ENCODE assay signal across 8 cellular contexts in genomic region chr21:29072873-29073221, GRCh38. TPM values are rescaled to one million over a fixed set of nuclear protein-coding genes. Genes with fewer than 3 reads are reported as not detected.
DNase-seq lines count a peak whose midpoint lies in the region; ATAC-seq and TF ChIP-seq lines count a peak whose summit lies in the region.

No MANE protein-coding gene starts in this region.

- H3K4me3 ChIP-seq in endodermal cell (ENCODE audit: low read length), result peak overlapping the region; percentile 96

- peaks cover 27% of the 10 kb centered on the region for H3K36me3 ChIP-seq in endodermal cell (ENCODE audit: control insufficient read depth, insufficient read depth, low read length)

- no peaks in the 10 kb centered on the region for H3K4me1 ChIP-seq in endodermal cell (ENCODE audit: control insufficient read depth, insufficient read depth, low read length)

- peak; percentile 1 for ATAC-seq in Right ventricle myocardium superior (ENCODE audit: poor library complexity)
- no peak for ATAC-seq in Right ventricle myocardium inferior
- no peak for ATAC-seq in naive thymus-derived CD8-positive, alpha-beta T cell
- no peak for ATAC-seq in GM19328 (IDR thresholded peaks at IDR 0.05; ENCODE audit: unreplicated experiment)

- peaks cover 13% of the 10 kb centered on the region for H3K4me1 Mint-ChIP-seq in endodermal cell
- H3K4me1 Mint-ChIP-seq in naive thymus-derived CD8-positive, alpha-beta T cell, result peaks cover 27 to 75% (median 57%) of the 10 kb centered on the region in 4 donors

- H3K27ac ChIP-seq in endodermal cell (ENCODE audit: low read depth, low read length), result peak overlapping the region; percentile 91

- H3K4me3 Mint-ChIP-seq in endodermal cell, result peak overlapping the region; percentile 99
- peak overlapping the region; percentile 97 to 100 (median 100) for H3K4me3 Mint-ChIP-seq in naive thymus-derived CD8-positive, alpha-beta T cell

- H3K27ac Mint-ChIP-seq in endodermal cell, result peak overlapping the region; percentile 100
- H3K27ac Mint-ChIP-seq in naive thymus-derived CD8-positive, alpha-beta T cell, result peak overlapping the region; percentile 97 to 100 (median 99)

- no peaks in the 10 kb centered on the region for H3K27me3 Mint-ChIP-seq in endodermal cell (ENCODE audit: insufficient read depth)
- no peaks in the 10 kb centered on the region for H3K27me3 Mint-ChIP-seq in naive thymus-derived CD8-positive, alpha-beta T cell

- intact Hi-C loops in Right ventricle myocardium superior (cut with DNase I) (loop anchor here (5.0 kb wide), 1 partner anchor 36 kb away; no protein-coding TSS in a partner anchor), Right ventricle myocardium inferior (cut with DNase I) (loop anchor here (2.0 to 10.0 kb wide), 2 partner anchors 48 to 222 kb away; partner anchors contain the start of genes BACH1 and USP16), head of caudate nucleus (cut with DNase I) (loop anchor here (5.0 kb wide), 2 partner anchors 71 to 224 kb away; partner anchors contain the start of gene BACH1)

- H3K9me3 Mint-ChIP-seq in endodermal cell, result peaks cover 5% of the 10 kb centered on the region
- H3K9me3 Mint-ChIP-seq in naive thymus-derived CD8-positive, alpha-beta T cell, result no peaks in the 10 kb centered on the region

- TF ChIP-seq CTCF in endodermal cell (conservative IDR thresholded peaks at IDR 0.05), result no peak

- H3K9ac ChIP-seq in endodermal cell (ENCODE audit: extremely low read depth, low read length, poor library complexity, severe bottlenecking), result peak overlapping the region; percentile 94

- WGBS in endodermal cell (ENCODE audit: insufficient coverage in 1 of 2, insufficient read length in 1 of 2), 2 experiments, result 0% methylated on average over 11 to 13 of the region's 13 CpGs

- peaks cover 20% of the 10 kb centered on the region for H3K36me3 Mint-ChIP-seq in endodermal cell (ENCODE audit: low read depth)
- peaks cover 0 to 35% (median 3%) of the 10 kb centered on the region in 3 donors for H3K36me3 Mint-ChIP-seq in naive thymus-derived CD8-positive, alpha-beta T cell

- DNase-seq in Right ventricle myocardium superior (no peak), Right ventricle myocardium inferior (ENCODE audit: missing footprints) (no peak), OCI-M1 (lab: John Stamatoyannopoulos, UW) (peak; percentile 51), endodermal cell (no peak), head of caudate nucleus (no peak)
- no peak for DNase-seq in naive thymus-derived CD8-positive, alpha-beta T cell
- DNase-seq in NK-92 treated with Interleukin-12 subunit alpha and Interleukin-12 subunit beta, amount 100 ng/mL, for 24 hours (lab: John Stamatoyannopoulos, UW), result no peak

- POLR2A ChIA-PET in naive thymus-derived CD8-positive, alpha-beta T cell (lab: Charles Lee), result interaction anchor here (0.7 to 4.9 kb wide), 9 partner anchors 9 to 226 kb away, joined by 3 to 69 read pairs (median 9); partner anchors contain the start of genes BACH1, LTN1, RWDD2B and USP16

- no peaks in the 10 kb centered on the region for H3K27me3 ChIP-seq in endodermal cell (ENCODE audit: control insufficient read depth, insufficient read depth, low read length, poor library complexity, severe bottlenecking)

- H3K9me3 ChIP-seq in endodermal cell (ENCODE audit: control insufficient read depth, low read length), result no peaks in the 10 kb centered on the region

RNA-seq across cellular contexts. Expression of gene CCT8, which starts 0.6 kb away (rescaled TPM):
- total RNA-seq in Right ventricle myocardium superior (108 TPM), Right ventricle myocardium inferior (110 TPM), endodermal cell (100 to 1,000 TPM; 279 to 281 TPM)
- 248 TPM for polyA plus RNA-seq in endodermal cell (2013, experiment 1 of 2)
- polyA plus RNA-seq in endodermal cell (2013, experiment 2 of 2), result 227 TPM
- 100 to 1,000 TPM; 145 to 148 TPM for total RNA-seq in naive thymus-derived CD8-positive, alpha-beta T cell
- 100 to 1,000 TPM; 130 to 182 (median 168) TPM for polyA plus RNA-seq in naive thymus-derived CD8-positive, alpha-beta T cell

RNA-seq across cellular contexts. Expression of gene USP16, which starts 48.4 kb away (rescaled TPM):
- total RNA-seq in Right ventricle myocardium superior, result 29.1 TPM
- 30.4 TPM for total RNA-seq in Right ventricle myocardium inferior
- 10 to 100 TPM; 19.9 to 22.0 TPM for total RNA-seq in endodermal cell
- polyA plus RNA-seq in endodermal cell (2013, experiment 1 of 2), result 22.4 TPM
- polyA plus RNA-seq in endodermal cell (2013, experiment 2 of 2), result 23.0 TPM
- 10 to 100 TPM; 62.0 to 62.6 TPM for total RNA-seq in naive thymus-derived CD8-positive, alpha-beta T cell
- 10 to 100 TPM; 20.0 to 21.9 (median 20.6) TPM for polyA plus RNA-seq in naive thymus-derived CD8-positive, alpha-beta T cell

RNA-seq across cellular contexts. Expression of gene RWDD2B, which starts 53.7 kb away (rescaled TPM):
- 13.6 TPM for total RNA-seq in Right ventricle myocardium superior
- 14.6 TPM for total RNA-seq in Right ventricle myocardium inferior
- 1 to 10 TPM in 1 of 2 donors, not detected in 1; 6.5 TPM for total RNA-seq in endodermal cell
- polyA plus RNA-seq in endodermal cell (2013, experiment 1 of 2), result 11.1 TPM
- 11.3 TPM for polyA plus RNA-seq in endodermal cell (2013, experiment 2 of 2)
- 1 to 10 TPM; 6.2 to 8.6 TPM for total RNA-seq in naive thymus-derived CD8-positive, alpha-beta T cell
- 10 to 100 TPM; 12.0 to 15.7 (median 12.6) TPM for polyA plus RNA-seq in naive thymus-derived CD8-positive, alpha-beta T cell

RNA-seq across cellular contexts. Expression of gene MAP3K7CL, which starts 57.6 kb away (rescaled TPM):
- 1.1 TPM for total RNA-seq in Right ventricle myocardium superior
- total RNA-seq in Right ventricle myocardium inferior, result 1.1 TPM
- 1 to 10 TPM in 1 of 2 donors, not detected in 1; 1.3 TPM for total RNA-seq in endodermal cell
- polyA plus RNA-seq in endodermal cell (2013, experiment 1 of 2), result 0.25 TPM
- 0.83 TPM for polyA plus RNA-seq in endodermal cell (2013, experiment 2 of 2)
- 10 to 100 TPM; 13.1 to 13.5 TPM for total RNA-seq in naive thymus-derived CD8-positive, alpha-beta T cell
- polyA plus RNA-seq in naive thymus-derived CD8-positive, alpha-beta T cell, result 1 to 10 TPM; 2.6 to 6.5 (median 5.4) TPM
